In the genomic region with DNA sequence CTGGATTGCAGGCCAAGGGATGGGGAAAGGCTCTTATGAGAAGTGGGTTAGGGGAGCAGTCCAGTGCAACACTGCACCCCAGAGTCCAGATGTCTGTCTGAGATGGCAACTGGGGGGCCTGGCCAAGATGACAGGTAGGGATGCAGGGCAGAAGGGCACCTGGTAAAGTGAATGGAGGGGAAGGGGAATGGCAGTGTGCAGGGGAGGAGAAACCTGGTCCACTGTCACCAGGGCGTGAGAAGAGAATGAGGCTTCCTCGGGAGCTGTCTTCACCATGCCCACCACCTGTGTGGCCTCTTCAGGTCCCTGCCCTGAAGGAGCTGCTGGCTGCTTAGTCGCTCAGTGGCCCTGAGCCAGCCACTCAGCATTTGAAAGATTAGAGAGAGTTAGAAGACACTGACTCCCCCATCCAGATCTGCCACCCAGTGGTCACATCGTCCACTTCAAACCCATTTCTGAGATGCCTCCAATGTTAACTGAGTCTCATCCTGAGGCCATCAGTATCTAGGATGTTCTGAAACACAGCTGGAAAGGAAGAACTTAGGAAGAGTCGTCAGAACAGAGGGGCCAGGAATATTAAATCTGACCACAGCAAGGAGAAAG, we compare ENCODE assay signal across 8 cellular contexts. TPM values are rescaled to one million over a fixed set of nuclear protein-coding genes. Genes with fewer than 3 reads are reported as not detected.
DNase-seq lines count a peak whose midpoint lies in the region; ATAC-seq, FAIRE-seq and TF ChIP-seq lines count a peak whose summit lies in the region.

No MANE protein-coding gene starts in this region.

- H2AK5ac ChIP-seq in mesenchymal stem cell (ENCODE audit: low read length, severe bottlenecking): peak overlapping the region; percentile 7

- no peak overlapping the region for H3K9ac ChIP-seq in mesenchymal stem cell (ENCODE audit: low read length)

- no peak overlapping the region for H2BK5ac ChIP-seq in mesenchymal stem cell (ENCODE audit: low read depth, low read length, poor library complexity, severe bottlenecking)

- peak overlapping the region; percentile 9 for H3K4me2 ChIP-seq in mesenchymal stem cell (ENCODE audit: low read length, poor library complexity, severe bottlenecking)

- no peak overlapping the region for H2BK120ac ChIP-seq in mesenchymal stem cell (ENCODE audit: low read depth, low read length)

- DNase-seq in Right ventricle myocardium inferior (ENCODE audit: missing footprints) (peak; percentile 37), left ventricle myocardium superior (no peak), bronchial epithelial cell (ENCODE audit: low read depth) (no peak), mesenchymal stem cell (peak; percentile 38), vagina (ENCODE audit: extremely low spot score in 2 of 2) (no peak), iPS-NIHi11 (ENCODE audit: low spot score) (no peak), NCI-H1092 (lab: John Stamatoyannopoulos, UW) (no peak), retina (no peak)

- ATAC-seq in Right ventricle myocardium inferior (no peak), left ventricle myocardium superior (no peak)

- H3K4me3 ChIP-seq in bronchial epithelial cell (ENCODE audit: low read depth, low read length) (no peak overlapping the region), mesenchymal stem cell (ENCODE audit: insufficient read depth in 1 of 2, low read depth in 1 of 2, low read length in 2 of 2) (peak overlapping the region in 1 of 2 experiments; percentile 25), vagina (no peak overlapping the region)

- peak overlapping the region in 1 of 2 experiments; percentile 80 for H3K14ac ChIP-seq in mesenchymal stem cell (ENCODE audit: low read length in 2 of 2)

- H3K18ac ChIP-seq in mesenchymal stem cell (ENCODE audit: low read depth in 1 of 2, low read length in 2 of 2): peak overlapping the region in 1 of 2 experiments; percentile 50

- no peak overlapping the region for H4K8ac ChIP-seq in mesenchymal stem cell (ENCODE audit: low read length)

- intact Hi-C loops in Right ventricle myocardium inferior (cut with DNase I) (loop anchor here (1.0 to 5.0 kb wide), 2 partner anchors 54 to 89 kb away; no protein-coding TSS in a partner anchor), left ventricle myocardium superior (cut with micrococcal nuclease) (loop anchor here (5.0 kb wide), 1 partner anchor 89 kb away; no protein-coding TSS in a partner anchor), vagina (cut with DNase I) (no loop called here)

- peak overlapping the region in 1 of 2 experiments; percentile 3 for H3K4ac ChIP-seq in mesenchymal stem cell (ENCODE audit: low read depth in 1 of 2, low read length in 2 of 2)

- H3K36me3 ChIP-seq in bronchial epithelial cell (ENCODE audit: control insufficient read depth, insufficient read depth, low read length) (no peaks in the 10 kb centered on the region), mesenchymal stem cell (ENCODE audit: control insufficient read depth in 1 of 2, insufficient read depth in 2 of 2, low read depth in 1 of 2, low read length in 2 of 2) (no peaks in the 10 kb centered on the region), vagina (no peaks in the 10 kb centered on the region)

- peak; percentile 32 for TF ChIP-seq CTCF in bronchial epithelial cell (IDR thresholded peaks at IDR 0.05; ENCODE audit: insufficient read depth, low read length, severe bottlenecking)
- TF ChIP-seq CTCF in vagina (IDR thresholded peaks at IDR 0.05): no peak

- H2AFZ ChIP-seq in mesenchymal stem cell (ENCODE audit: low read depth, low read length): no peak overlapping the region

- peaks cover 74% of the 10 kb centered on the region for H3K4me1 ChIP-seq in mesenchymal stem cell (ENCODE audit: control insufficient read depth, insufficient read depth, low read depth, low read length)
- peaks cover 63% of the 10 kb centered on the region for H3K4me1 ChIP-seq in vagina

- peak overlapping the region; percentile 22 for H4K91ac ChIP-seq in mesenchymal stem cell (ENCODE audit: low read length)

- H3K27me3 ChIP-seq in bronchial epithelial cell (ENCODE audit: control insufficient read depth, insufficient read depth, low read length): no peaks in the 10 kb centered on the region
- peaks cover 0 to 27% of the 10 kb centered on the region in 2 experiments for H3K27me3 ChIP-seq in mesenchymal stem cell (ENCODE audit: control insufficient read depth in 1 of 2, insufficient read depth in 1 of 2, low read length in 2 of 2)
- H3K27me3 ChIP-seq in vagina: no peaks in the 10 kb centered on the region

- no peak for FAIRE-seq in bronchial epithelial cell (lab: Jason Lieb, UNC)

- TF ChIP-seq POLR2A in vagina (IDR thresholded peaks at IDR 0.05): no peak

- peaks cover 2% of the 10 kb centered on the region for H3K79me1 ChIP-seq in mesenchymal stem cell (replicated peaks; ENCODE audit: low read length, poor library complexity, severe bottlenecking)

- H3K9me3 ChIP-seq in mesenchymal stem cell (ENCODE audit: control insufficient read depth, low read length) (no peaks in the 10 kb centered on the region), vagina (no peaks in the 10 kb centered on the region)

- H2BK15ac ChIP-seq in mesenchymal stem cell (ENCODE audit: low read depth, poor library complexity, severe bottlenecking): no peak overlapping the region

- no peak overlapping the region for H3K23ac ChIP-seq in mesenchymal stem cell (ENCODE audit: low read length in 2 of 2)

- WGBS in mesenchymal stem cell: 89% methylated on average over 5 of the region's 5 CpGs

- H3K27ac ChIP-seq in mesenchymal stem cell (ENCODE audit: low read length, poor library complexity, severe bottlenecking): peak overlapping the region; percentile 61
- H3K27ac ChIP-seq in vagina: peak overlapping the region; percentile 42

- H2BK12ac ChIP-seq in mesenchymal stem cell (ENCODE audit: low read length in 2 of 2): peak overlapping the region; percentile 2 to 72

RNA-seq across cellular contexts. Expression of a gene that starts 57.3 kb away (rescaled TPM):
- total RNA-seq in Right ventricle myocardium inferior (19.6 TPM), left ventricle myocardium superior (22.0 TPM), bronchial epithelial cell (32.4 and 35.8 TPM in 2 replicates), vagina (50.1 TPM)
- polyA plus RNA-seq in mesenchymal stem cell (2013, experiment 1 of 2): 14.9 TPM
- 14.3 TPM for polyA plus RNA-seq in mesenchymal stem cell (2013, experiment 2 of 2)

Comparison
In these comparisons a context has a peak if more than half of its experiments do, and no peak if none do; other contexts are left out.
1. DNase-seq: peak in Right ventricle myocardium inferior (single experiment) and mesenchymal stem cell (single experiment); none in left ventricle myocardium superior (single experiment), bronchial epithelial cell (single experiment), vagina (0 of 2), iPS-NIHi11 (single experiment), NCI-H1092 (single experiment) and retina (single experiment).